11 cellular contexts compared by ENCODE assay signal in the genomic region with DNA sequence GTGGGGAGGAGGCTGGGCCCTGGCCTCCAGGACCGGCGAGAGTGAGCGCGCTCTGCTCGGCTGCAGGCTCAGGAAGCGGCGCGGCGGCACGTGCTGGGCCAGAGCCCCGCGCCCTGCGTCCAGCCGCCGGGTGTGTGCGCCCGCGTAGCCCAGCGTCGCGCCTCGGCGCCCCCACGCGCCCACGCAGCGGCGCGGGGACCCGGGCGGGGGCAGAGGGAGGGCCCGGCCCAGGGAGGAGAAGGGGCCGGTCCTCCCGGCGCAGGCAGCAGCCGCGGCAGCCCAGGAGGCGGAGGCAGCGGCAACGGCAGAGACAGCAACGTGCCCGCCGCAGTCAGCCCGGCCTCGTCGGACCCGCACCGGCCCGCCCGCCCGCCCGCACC. TPM values are rescaled to one million over a fixed set of nuclear protein-coding genes. Genes with fewer than 3 reads are reported as not detected.
DNase-seq lines count a peak whose midpoint lies in the region; ATAC-seq and TF ChIP-seq lines count a peak whose summit lies in the region.
"Had no signal": no experiment of that assay in that cellular context is flagged by ENCODE, and none has a peak within 500 bp of the region (broad histone marks: within the 10 kb centered on the region; RNA-seq: fewer than 3 reads in every experiment).

A gene with protein sequence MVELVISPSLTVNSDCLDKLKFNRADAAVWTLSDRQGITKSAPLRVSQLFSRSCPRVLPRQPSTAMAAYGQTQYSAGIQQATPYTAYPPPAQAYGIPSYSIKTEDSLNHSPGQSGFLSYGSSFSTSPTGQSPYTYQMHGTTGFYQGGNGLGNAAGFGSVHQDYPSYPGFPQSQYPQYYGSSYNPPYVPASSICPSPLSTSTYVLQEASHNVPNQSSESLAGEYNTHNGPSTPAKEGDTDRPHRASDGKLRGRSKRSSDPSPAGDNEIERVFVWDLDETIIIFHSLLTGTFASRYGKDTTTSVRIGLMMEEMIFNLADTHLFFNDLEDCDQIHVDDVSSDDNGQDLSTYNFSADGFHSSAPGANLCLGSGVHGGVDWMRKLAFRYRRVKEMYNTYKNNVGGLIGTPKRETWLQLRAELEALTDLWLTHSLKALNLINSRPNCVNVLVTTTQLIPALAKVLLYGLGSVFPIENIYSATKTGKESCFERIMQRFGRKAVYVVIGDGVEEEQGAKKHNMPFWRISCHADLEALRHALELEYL (plus strand): TSS at position 265 of the 380 bp plus-strand sequence. CDS start 95,168 bp downstream, outside the sequence.

- H3K9me2 ChIP-seq in PC-9 (ENCODE audit: insufficient read depth) = no peaks in the 10 kb centered on the region

- peak within 1 kb of the TSS; percentile 92 for H3K4me3 Mint-ChIP-seq in type B pancreatic cell
- H3K4me3 Mint-ChIP-seq in activated CD8-positive, alpha-beta T cell treated with anti-CD3 and anti-CD28 coated beads, Interleukin-2, amount 10 ng/mL, durations not matched to agents 7 days and 5 days = no peak within 1 kb of the TSS
- H3K4me3 Mint-ChIP-seq: effector memory CD8-positive, alpha-beta T cell had no signal

- peaks cover 5% of the 10 kb centered on the region for H3K36me3 Mint-ChIP-seq in type B pancreatic cell
- H3K36me3 Mint-ChIP-seq in activated CD8-positive, alpha-beta T cell treated with anti-CD3 and anti-CD28 coated beads, Interleukin-2, amount 10 ng/mL, durations not matched to agents 7 days and 5 days (ENCODE audit: low read depth) = no peaks in the 10 kb centered on the region

- no peaks in the 10 kb centered on the region for H4K20me1 ChIP-seq in PC-9 (ENCODE audit: insufficient read depth)

- intact Hi-C loops in right lobe of liver (cut with DNase I) = no loop called here
- intact Hi-C loops in PC-9 (cut with micrococcal nuclease; ENCODE audit: unreplicated experiment) = no loop called here

- H3K4me3 ChIP-seq in right lobe of liver = peak within 1 kb of the TSS in 2 of 3 donors; percentile 21
- H3K4me3 ChIP-seq in PC-9 = no peak within 1 kb of the TSS

- H3K9me3 Mint-ChIP-seq in type B pancreatic cell = peaks cover 6% of the 10 kb centered on the region
- H3K9me3 Mint-ChIP-seq in activated CD8-positive, alpha-beta T cell treated with anti-CD3 and anti-CD28 coated beads, Interleukin-2, amount 10 ng/mL, durations not matched to agents 7 days and 5 days (ENCODE audit: insufficient read depth) = no peaks in the 10 kb centered on the region
- H3K9me3 Mint-ChIP-seq: effector memory CD8-positive, alpha-beta T cell had no signal

- TF ChIP-seq CTCF in right lobe of liver (IDR thresholded peaks at IDR 0.05) (no peak), type B pancreatic cell (conservative IDR thresholded peaks at IDR 0.05) (no peak), PC-9 (conservative IDR thresholded peaks at IDR 0.05) (no peak)

- H3K36me3 ChIP-seq in right lobe of liver (no peaks in the 10 kb centered on the region), PC-9 (ENCODE audit: low read depth) (no peaks in the 10 kb centered on the region)

- POLR2A ChIA-PET in PC-9 (lab: Charles Lee; ENCODE audit: unreplicated experiment) = no interaction called here
- POLR2A ChIA-PET in activated CD8-positive, alpha-beta T cell treated with anti-CD3 and anti-CD28 coated beads, Interleukin-2, amount 10 ng/mL, durations not matched to agents 7 days and 5 days (lab: Charles Lee) = no interaction called here

- no peaks in the 10 kb centered on the region for H3K79me2 ChIP-seq in PC-9 (ENCODE audit: low read depth)

- H3K9me3 ChIP-seq in right lobe of liver = no peaks in the 10 kb centered on the region
- H3K9me3 ChIP-seq in PC-9 (ENCODE audit: insufficient read depth, low read depth) = peaks cover 9% of the 10 kb centered on the region; the same call in 1 of the 2 replicates

- no peaks in the 10 kb centered on the region for H3K4me1 ChIP-seq in right lobe of liver
- no peaks in the 10 kb centered on the region for H3K4me1 ChIP-seq in PC-9 (replicated peaks; ENCODE audit: insufficient read depth)

- peaks cover 21% of the 10 kb centered on the region for H3K4me1 Mint-ChIP-seq in type B pancreatic cell (ENCODE audit: unreplicated experiment)
- H3K4me1 Mint-ChIP-seq in activated CD8-positive, alpha-beta T cell treated with anti-CD3 and anti-CD28 coated beads, Interleukin-2, amount 10 ng/mL, durations not matched to agents 7 days and 5 days (ENCODE audit: low read depth) = no peaks in the 10 kb centered on the region

- peak within 1 kb of the TSS; percentile 46 for H3K27ac Mint-ChIP-seq in type B pancreatic cell
- H3K27ac Mint-ChIP-seq in activated CD8-positive, alpha-beta T cell treated with anti-CD3 and anti-CD28 coated beads, Interleukin-2, amount 10 ng/mL, durations not matched to agents 7 days and 5 days = no peak within 1 kb of the TSS
- H3K27ac Mint-ChIP-seq: effector memory CD8-positive, alpha-beta T cell had no signal

- H3K4me2 ChIP-seq in PC-9 = no peak within 1 kb of the TSS

- peaks cover 68% of the 10 kb centered on the region for H3K27me3 Mint-ChIP-seq in type B pancreatic cell
- H3K27me3 Mint-ChIP-seq in activated CD8-positive, alpha-beta T cell treated with anti-CD3 and anti-CD28 coated beads, Interleukin-2, amount 10 ng/mL, durations not matched to agents 7 days and 5 days (ENCODE audit: low read depth) = peaks cover 64% of the 10 kb centered on the region

- BruUV-seq in PC-9 (replicated peaks; lab: Mats Ljungman, UMichigan) = no TSS peak

- H3F3A ChIP-seq in PC-9 (ENCODE audit: insufficient read depth, low read depth) = no peaks in the 10 kb centered on the region

- in situ Hi-C loops in T47D (cut with HindIII; ENCODE audit: low pct_unique_long_range_greater_than_20kb, low sequenced_read_pairs) = no loop called here

- TF ChIP-seq POLR2A in right lobe of liver (IDR thresholded peaks at IDR 0.05) = no peak

- DNase-seq in NCI-H2227 (lab: John Stamatoyannopoulos, UW; ENCODE audit: unreplicated experiment) = peak; percentile 47
- DNase-seq in NCI-H2227 treated with DMSO at 0.1 percent for 48 hours (lab: John Stamatoyannopoulos, UW) = no peak
- peak; percentile 33 to 42 for DNase-seq in T47D (ENCODE audit: low read depth in 1 of 2, low spot score in 1 of 2)
- no peak for DNase-seq in right lobe of liver
- DNase-seq in type B pancreatic cell (ENCODE audit: extremely low spot score, unreplicated experiment) = no peak
- DNase-seq in effector CD4-positive, alpha-beta T cell = no peak
- DNase-seq in PC-9 = no peak
- DNase-seq in activated CD8-positive, alpha-beta T cell treated with anti-CD3 and anti-CD28 coated beads, Interleukin-2, amount 10 ng/mL, durations not matched to agents 7 days and 5 days = no peak
- DNase-seq: effector memory CD8-positive, alpha-beta T cell; stimulated activated CD4-positive, alpha-beta T cell treated with anti-CD3 and anti-CD28 coated beads, Interleukin-4, amount 100 ng/mL, for 1 hour had no signal

- CTCF ChIA-PET in PC-9 (lab: Charles Lee) = no interaction called here
- CTCF ChIA-PET in activated CD8-positive, alpha-beta T cell treated with anti-CD3 and anti-CD28 coated beads, Interleukin-2, amount 10 ng/mL, durations not matched to agents 7 days and 5 days (lab: Charles Lee) = no interaction called here

- no peak within 1 kb of the TSS for H3K27ac ChIP-seq in right lobe of liver
- no peak within 1 kb of the TSS for H3K27ac ChIP-seq in PC-9

- H2AFZ ChIP-seq in PC-9 = no peak within 1 kb of the TSS

- peaks cover 4 to 24% of the 10 kb centered on the region in 2 donors for H3K27me3 ChIP-seq in right lobe of liver
- peaks cover 10% of the 10 kb centered on the region; the same call in 1 of the 2 replicates for H3K27me3 ChIP-seq in PC-9 (ENCODE audit: insufficient read depth, low read depth)

- WGBS in right lobe of liver (ENCODE audit: insufficient coverage, low coverage, low lambda C conversion rate, missing lambda C conversion rate) = no CpG with 5 or more reads among the region's 52 CpGs

- ATAC-seq in right lobe of liver = peak in 2 of 4 donors; percentile 29 to 38
- ATAC-seq in activated CD8-positive, alpha-beta T cell treated with anti-CD3 and anti-CD28 coated beads, Interleukin-2, amount 10 ng/mL, durations not matched to agents 7 days and 5 days = no peak
- ATAC-seq: effector memory CD8-positive, alpha-beta T cell had no signal

RNA-seq across cellular contexts. Expression of the gene that starts here (rescaled TPM):
- total RNA-seq in right lobe of liver (1 to 10 TPM in 1 of 6 experiments, under 1 TPM in 5; 0.12 to 3.0 (median 0.49) TPM), type B pancreatic cell (ENCODE audit: low replicate concordance) (8.1 and 8.4 TPM in 2 replicates), PC-9 (2021) (not detected in 2 replicates)
- not detected for total RNA-seq in activated CD8-positive, alpha-beta T cell treated with anti-CD3 and anti-CD28 coated beads, Interleukin-2, amount 10 ng/mL, durations not matched to agents 7 days and 5 days
- total RNA-seq: T-helper 1 cell treated with Interleukin-12 subunit alpha and Interleukin-12 subunit beta and Interleukin-4 antibody, amounts not matched to agents 30 ng/mL and 1 ng/mL, for 36 hours had no signal

Comparison
In these comparisons a context has a peak if more than half of its experiments do, and no peak if none do; other contexts are left out.
1. DNase-seq: peak in NCI-H2227 (single experiment) and T47D (2 of 2); none in NCI-H2227 treated with DMSO at 0.1 percent for 48 hours (single experiment), right lobe of liver (0 of 3), type B pancreatic cell (single experiment), effector CD4-positive, alpha-beta T cell (single experiment), PC-9 (0 of 2) and activated CD8-positive, alpha-beta T cell treated with anti-CD3 and anti-CD28 coated beads, Interleukin-2, amount 10 ng/mL, durations not matched to agents 7 days and 5 days (single experiment).